15 cellular contexts compared by ENCODE assay signal in the genomic region with DNA sequence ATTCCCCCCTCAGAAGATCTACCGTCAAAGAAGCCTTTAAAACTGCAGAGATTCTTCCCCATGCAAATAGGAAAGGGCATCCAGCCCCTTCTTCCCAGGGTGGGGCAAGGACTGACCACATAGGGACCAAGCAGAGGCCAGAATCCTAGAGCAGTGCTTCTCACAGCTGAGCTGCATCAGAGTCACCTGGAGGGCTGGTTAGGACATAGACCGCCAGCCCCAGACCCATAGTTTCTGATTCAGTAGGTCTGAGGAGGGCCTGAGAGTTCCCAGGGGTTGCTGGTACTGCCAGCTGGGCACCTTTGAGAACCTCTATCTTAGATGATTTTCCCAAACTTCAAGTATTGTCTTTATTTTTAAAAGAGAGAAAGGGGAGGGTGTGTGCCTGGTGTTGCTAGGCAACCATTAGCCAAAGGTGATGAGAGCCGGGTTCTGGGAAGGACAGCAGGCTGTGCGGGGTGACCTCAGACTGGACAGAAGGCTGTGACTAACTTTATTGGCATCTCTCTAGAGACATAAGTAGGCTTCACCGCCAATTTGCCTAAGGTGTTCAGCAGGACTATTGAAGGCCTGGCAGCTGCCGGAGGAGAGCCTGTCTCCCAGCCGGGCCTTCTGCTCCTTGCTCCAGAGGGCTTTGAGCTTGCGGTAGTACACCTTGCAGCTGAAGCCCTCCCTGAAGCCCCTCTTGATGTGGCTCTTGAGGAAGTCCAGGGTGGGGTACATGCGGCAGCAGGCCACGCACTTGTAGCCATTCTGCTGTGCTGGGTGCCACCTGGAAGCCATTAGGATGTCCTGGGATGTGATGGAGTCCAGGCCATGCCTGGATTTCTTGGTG. TPM values are rescaled to one million over a fixed set of nuclear protein-coding genes. Genes with fewer than 3 reads are reported as not detected.
A peak's percentile ranks its signal among the peaks of the same experiment; 100 is the strongest.
DNase-seq lines count a peak whose midpoint lies in the region; ATAC-seq and TF ChIP-seq lines count a peak whose summit lies in the region.
"Had no signal": no experiment of that assay in that cellular context is flagged by ENCODE, and none has a peak within 500 bp of the region (broad histone marks: within the 10 kb centered on the region; RNA-seq: fewer than 3 reads in every experiment).

No MANE protein-coding gene starts in this region.

- no peaks in the 10 kb centered on the region for H3K9me2 ChIP-seq in PC-9 (ENCODE audit: insufficient read depth)

- H3F3A ChIP-seq in PC-9 (ENCODE audit: insufficient read depth, low read depth) = peaks cover 12% of the 10 kb centered on the region; the same call in 1 of the 2 replicates

- no peaks in the 10 kb centered on the region for H3K9me3 ChIP-seq in PC-9 (ENCODE audit: insufficient read depth, low read depth)

- H3K4me3 ChIP-seq in PC-9 (no peak overlapping the region), choroid plexus epithelial cell (ENCODE audit: low read depth, low read length) (no peak overlapping the region)
- H3K4me3 ChIP-seq: dorsolateral prefrontal cortex had no signal

- intact Hi-C loops in PC-9 (cut with micrococcal nuclease; ENCODE audit: unreplicated experiment) = loop anchor here (5.0 kb wide), 1 partner anchor 236 kb away; no protein-coding TSS in a partner anchor
- intact Hi-C loops in natural killer cell (cut with micrococcal nuclease) = no loop called here

- DNase-seq in HCEC 1CT (peak; percentile 32), PC-9 (peak; percentile 87 to 94), choroid plexus epithelial cell (ENCODE audit: low read depth) (peak; percentile 79), renal cortical epithelial cell (ENCODE audit: low read depth) (peak; percentile 91), nephron progenitor cell (no peak), natural killer cell (no peak)
- DNase-seq: activated naive CD8-positive, alpha-beta T cell treated with anti-CD3 and anti-CD28 coated beads, Interleukin-2, amount 10 ng/mL, durations not matched to agents 7 days and 5 days; dorsolateral prefrontal cortex; NCI-H526 treated with DMSO at 0.1 percent for 48 hours; SHP77; WERI-Rb-1 had no signal

- peak overlapping the region; percentile 20; the same call in 1 of the 2 replicates for H3K27ac ChIP-seq in PC-9
- H3K27ac ChIP-seq: dorsolateral prefrontal cortex, WERI-Rb-1 had no signal

- peaks cover 11% of the 10 kb centered on the region; the same call in 1 of the 2 replicates for H4K20me1 ChIP-seq in PC-9 (ENCODE audit: insufficient read depth)

- H3K9me3 Mint-ChIP-seq in nephron progenitor cell = no peaks in the 10 kb centered on the region
- H3K9me3 Mint-ChIP-seq in natural killer cell = no peaks in the 10 kb centered on the region
- H3K9me3 Mint-ChIP-seq: activated naive CD8-positive, alpha-beta T cell treated with anti-CD3 and anti-CD28 coated beads, Interleukin-2, amount 10 ng/mL, durations not matched to agents 7 days and 5 days; natural killer cell treated with Interleukin-12 subunit alpha and Interleukin-12 subunit beta and Interleukin-15 and Interleukin-18, amount 100 ng/mL, for 72 hours had no signal

- H3K27me3 Mint-ChIP-seq in nephron progenitor cell (ENCODE audit: low read depth, poor library complexity) (peaks cover 11% of the 10 kb centered on the region), natural killer cell (ENCODE audit: low read depth in 2 of 2) (no peaks in the 10 kb centered on the region)

- no peaks in the 10 kb centered on the region for H3K36me3 Mint-ChIP-seq in nephron progenitor cell (ENCODE audit: low read depth)
- H3K36me3 Mint-ChIP-seq in natural killer cell = no peaks in the 10 kb centered on the region
- H3K36me3 Mint-ChIP-seq: activated naive CD8-positive, alpha-beta T cell treated with anti-CD3 and anti-CD28 coated beads, Interleukin-2, amount 10 ng/mL, durations not matched to agents 7 days and 5 days; natural killer cell treated with Interleukin-12 subunit alpha and Interleukin-12 subunit beta and Interleukin-15 and Interleukin-18, amount 100 ng/mL, for 72 hours had no signal

- no peaks in the 10 kb centered on the region for H3K27me3 ChIP-seq in PC-9 (ENCODE audit: insufficient read depth, low read depth)
- H3K27me3 ChIP-seq: dorsolateral prefrontal cortex had no signal

- TF ChIP-seq CTCF in PC-9 (conservative IDR thresholded peaks at IDR 0.05) (no peak), choroid plexus epithelial cell (conservative IDR thresholded peaks at IDR 0.05; ENCODE audit: low read depth, low read length) (no peak), nephron progenitor cell (IDR thresholded peaks at IDR 0.05) (no peak), natural killer cell (IDR thresholded peaks at IDR 0.05) (no peak)

- H3K4me1 Mint-ChIP-seq in nephron progenitor cell (peaks cover 17% of the 10 kb centered on the region), natural killer cell (peaks cover 11 to 16% of the 10 kb centered on the region in 2 donors)
- H3K4me1 Mint-ChIP-seq: activated naive CD8-positive, alpha-beta T cell treated with anti-CD3 and anti-CD28 coated beads, Interleukin-2, amount 10 ng/mL, durations not matched to agents 7 days and 5 days had no signal

- peaks cover 4% of the 10 kb centered on the region; the same call in 1 of the 2 replicates for H3K36me3 ChIP-seq in PC-9 (ENCODE audit: low read depth)

- H3K79me2 ChIP-seq in PC-9 (ENCODE audit: low read depth) = no peaks in the 10 kb centered on the region

- CTCF ChIA-PET in PC-9 (lab: Charles Lee) = no interaction called here

- no peak overlapping the region for H3K4me3 Mint-ChIP-seq in nephron progenitor cell
- H3K4me3 Mint-ChIP-seq in natural killer cell = no peak overlapping the region
- H3K4me3 Mint-ChIP-seq: activated naive CD8-positive, alpha-beta T cell treated with anti-CD3 and anti-CD28 coated beads, Interleukin-2, amount 10 ng/mL, durations not matched to agents 7 days and 5 days; natural killer cell treated with Interleukin-12 subunit alpha and Interleukin-12 subunit beta and Interleukin-15 and Interleukin-18, amount 100 ng/mL, for 72 hours had no signal

- peaks cover 28% of the 10 kb centered on the region for H3K4me1 ChIP-seq in PC-9 (replicated peaks; ENCODE audit: insufficient read depth)

- ATAC-seq in GM21423 (IDR thresholded peaks at IDR 0.05; ENCODE audit: unreplicated experiment) (no peak), natural killer cell (no peak), GM18858 (IDR thresholded peaks at IDR 0.05; ENCODE audit: unreplicated experiment) (no peak)

- H3K27ac Mint-ChIP-seq in nephron progenitor cell (no peak overlapping the region), natural killer cell (no peak overlapping the region)
- H3K27ac Mint-ChIP-seq: activated naive CD8-positive, alpha-beta T cell treated with anti-CD3 and anti-CD28 coated beads, Interleukin-2, amount 10 ng/mL, durations not matched to agents 7 days and 5 days; natural killer cell treated with Interleukin-12 subunit alpha and Interleukin-12 subunit beta and Interleukin-15 and Interleukin-18, amount 100 ng/mL, for 72 hours had no signal

- BruUV-seq in PC-9 (replicated peaks; lab: Mats Ljungman, UMichigan) = no TSS peak

- POLR2A ChIA-PET in PC-9 (lab: Charles Lee; ENCODE audit: unreplicated experiment) = interaction anchor here (0.6 kb wide), 1 partner anchor 614 kb away, joined by 3 read pairs; no protein-coding TSS in a partner anchor

- no peak overlapping the region for H2AFZ ChIP-seq in PC-9

- H3K4me2 ChIP-seq in PC-9 = peak overlapping the region; percentile 32; the same call in 1 of the 2 replicates

RNA-seq across cellular contexts. Expression of a gene that starts 2.9 kb away (rescaled TPM):
- total RNA-seq in PC-9 (2021) (not detected in 2 replicates), renal cortical epithelial cell (not detected in 2 replicates), natural killer cell (not detected)
- total RNA-seq: activated naive CD8-positive, alpha-beta T cell treated with anti-CD3 and anti-CD28 coated beads, Interleukin-2, amount 10 ng/mL, durations not matched to agents 7 days and 5 days; dorsolateral prefrontal cortex; natural killer cell treated with Interleukin-12 subunit alpha and Interleukin-12 subunit beta and Interleukin-15 and Interleukin-18, amount 100 ng/mL, for 72 hours; subcutaneous adipose tissue had no signal

RNA-seq across cellular contexts. Expression of a gene that starts 7.8 kb away (rescaled TPM):
- total RNA-seq in PC-9 (2021) (10.5 and 11.3 TPM in 2 replicates), renal cortical epithelial cell (0.17 and 2.6 TPM in 2 replicates), natural killer cell (under 1 TPM; 0.09 to 0.34 (median 0.13) TPM)
- total RNA-seq: natural killer cell treated with Interleukin-12 subunit alpha and Interleukin-12 subunit beta and Interleukin-15 and Interleukin-18, amount 100 ng/mL, for 72 hours had no signal

RNA-seq across cellular contexts. Expression of a gene that starts 38.2 kb away (rescaled TPM):
- total RNA-seq in PC-9 (2021) (not detected in 2 replicates), renal cortical epithelial cell (not detected in 2 replicates), natural killer cell (100 to 1,000 TPM; 133 to 250 (median 143) TPM)
- total RNA-seq: activated naive CD8-positive, alpha-beta T cell treated with anti-CD3 and anti-CD28 coated beads, Interleukin-2, amount 10 ng/mL, durations not matched to agents 7 days and 5 days had no signal

Comparison
In these comparisons a context has a peak if more than half of its experiments do, and no peak if none do; other contexts are left out.
1. DNase-seq: peak in HCEC 1CT (single experiment), PC-9 (2 of 2), choroid plexus epithelial cell (single experiment) and renal cortical epithelial cell (single experiment); none in nephron progenitor cell (single experiment) and natural killer cell (single experiment).
2. RNA of a gene that starts 38.2 kb away (total RNA-seq): 133 to 250 TPM in natural killer cell; not detected in PC-9 and not detected in renal cortical epithelial cell; every median in the first group is over 100 times any median in the second.